Comparison of ENCODE assay signal across 14 cellular contexts in genomic region chr10:17074548-17074860, GRCh38. TPM values are rescaled to one million over a fixed set of nuclear protein-coding genes. Genes with fewer than 3 reads are reported as not detected.
DNase-seq lines count a peak whose midpoint lies in the region; ATAC-seq, FAIRE-seq and TF ChIP-seq lines count a peak whose summit lies in the region.
"Had no signal": no experiment of that assay in that cellular context is flagged by ENCODE, and none has a peak within 500 bp of the region (broad histone marks: within the 10 kb centered on the region; RNA-seq: fewer than 3 reads in every experiment).

No MANE protein-coding gene starts in this region.

- TF ChIP-seq RAD21 in A549 (conservative IDR thresholded peaks at IDR 0.05 in 1 of 2, IDR thresholded peaks at IDR 0.05 in 1 of 2) = no peak

- H3K27ac ChIP-seq in A549 = peak overlapping the region; percentile 57 to 75; a peak in 4 of 6 replicates

- H3K4me3 ChIP-seq in A549 = no peak overlapping the region
- H3K4me3 ChIP-seq: BLaER1 treated with 17β-estradiol and CSF1 and Interleukin-3, amounts not matched to agents 10 nM and 100 nM; upper lobe of left lung had no signal

- peaks cover 14% of the 10 kb centered on the region for H3K36me3 Mint-ChIP-seq in activated naive CD8-positive, alpha-beta T cell treated with anti-CD3 and anti-CD28 coated beads for 36 hours

- H3K4me1 ChIP-seq in A549 = peaks cover 23% of the 10 kb centered on the region

- CTCF ChIA-PET in A549 (lab: Yijun Ruan, JAX) = interaction anchor here (1.5 kb wide), 1 partner anchor 14 kb away, joined by 3 read pairs; no protein-coding TSS in a partner anchor

- no peaks in the 10 kb centered on the region for H3K9me3 ChIP-seq in A549
- H3K9me3 ChIP-seq: upper lobe of left lung had no signal

- FAIRE-seq in A549 (lab: Jason Lieb, UNC) = no peak

- no peaks in the 10 kb centered on the region for H3K9me3 Mint-ChIP-seq in activated naive CD8-positive, alpha-beta T cell treated with anti-CD3 and anti-CD28 coated beads for 36 hours

- H3K4me1 Mint-ChIP-seq in activated naive CD8-positive, alpha-beta T cell treated with anti-CD3 and anti-CD28 coated beads for 36 hours = peaks cover 25% of the 10 kb centered on the region

- no peaks in the 10 kb centered on the region for H3K27me3 Mint-ChIP-seq in activated naive CD8-positive, alpha-beta T cell treated with anti-CD3 and anti-CD28 coated beads for 36 hours

- no peak for TF ChIP-seq POLR2A in A549 (IDR thresholded peaks at IDR 0.05; ENCODE audit: low read length)

- TF ChIP-seq EP300 in A549 (IDR thresholded peaks at IDR 0.05) = no peak

- no peak for TF ChIP-seq CTCF in A549 (IDR thresholded peaks at IDR 0.05)

- H3K4me3 Mint-ChIP-seq in activated naive CD8-positive, alpha-beta T cell treated with anti-CD3 and anti-CD28 coated beads for 36 hours = no peak overlapping the region

- no peak for ATAC-seq in A549

- DNase-seq in A549 (ENCODE audit: low read depth in 1 of 2, low spot score in 1 of 2) (no peak), ELR (ENCODE audit: low read depth) (peak; percentile 92), iris pigment epithelial cell (ENCODE audit: low read depth) (peak; percentile 52), NK-92 (lab: John Stamatoyannopoulos, UW; ENCODE audit: unreplicated experiment) (no peak), NCI-H2171 treated with DMSO at 0.1 percent for 48 hours (lab: John Stamatoyannopoulos, UW) (no peak), NCI-H2196 (lab: John Stamatoyannopoulos, UW; ENCODE audit: unreplicated experiment) (no peak), ureter (ENCODE audit: low spot score) (no peak)
- no peak for DNase-seq in activated naive CD8-positive, alpha-beta T cell treated with anti-CD3 and anti-CD28 coated beads for 36 hours
- DNase-seq: activated CD8-positive, alpha-beta memory T cell treated with anti-CD3 and anti-CD28 coated beads, Interleukin-2, amount 50 U/mL, for 48 hours; aorta; NK-92 treated with Interleukin-12 subunit alpha and Interleukin-12 subunit beta, amount 100 ng/mL, for 24 hours; stimulated activated CD4-positive, alpha-beta T cell treated with anti-CD3 and anti-CD28 coated beads, Interleukin-1b, Interleukin-23, amount 100 ng/mL, for 48 hours; upper lobe of left lung had no signal

- H3K4me2 ChIP-seq in A549 = peak overlapping the region; percentile 70; the same call in 1 of the 3 replicates

- H3K27ac Mint-ChIP-seq in activated naive CD8-positive, alpha-beta T cell treated with anti-CD3 and anti-CD28 coated beads for 36 hours = peak overlapping the region; percentile 67

- POLR2A ChIA-PET in A549 (lab: Yijun Ruan, JAX) = no interaction called here

TF ChIP-seq in A549, 52 proteins besides CTCF, POLR2A, EP300 and RAD21:
- no peak for TF ChIP-seq HDAC2 (IDR thresholded peaks at IDR 0.05)
- TF ChIP-seq BHLHE40 (IDR thresholded peaks at IDR 0.05; ENCODE audit: low read depth, low read length) = no peak
- no peak for TF ChIP-seq USF2 (IDR thresholded peaks at IDR 0.05)
- TF ChIP-seq GATA3 (IDR thresholded peaks at IDR 0.05; ENCODE audit: borderline replicate concordance) = no peak
- TF ChIP-seq FOXS1 (CRISPR knock-in tag; IDR thresholded peaks at IDR 0.05) = no peak
- TF ChIP-seq ATOH8 (CRISPR knock-in tag; IDR thresholded peaks at IDR 0.05; ENCODE audit: low read depth) = no peak
- no peak for TF ChIP-seq PHF8 (IDR thresholded peaks at IDR 0.05; ENCODE audit: borderline replicate concordance, low read depth)
- no peak for TF ChIP-seq REST (IDR thresholded peaks at IDR 0.05)

RNA-seq across cellular contexts. Expression of gene CUBN, which starts 55.1 kb away (rescaled TPM):
- polyA plus RNA-seq in A549 (2011; rRNA removed) = 0.28 and 0.40 TPM in 2 replicates
- 0.03 and 0.04 TPM in 2 replicates for polyA plus RNA-seq in A549 (2012; cell fraction: cytosol; rRNA removed)
- 0.13 and 0.17 TPM in 2 replicates for polyA plus RNA-seq in A549 (2012; cell fraction: nucleus; rRNA removed)
- polyA plus RNA-seq in A549 (2017; fragmentation: RNase III; extraction: RNeasy Plus Mini Kit Qiagen cat#74134 plus additional on column Dnase treatment) = 0.04 to 0.08 TPM (median 0.08 TPM) in 3 replicates
- 0.41 and 0.63 TPM in 2 replicates for polyA minus RNA-seq in A549 (2011; rRNA and poly(A)+ RNA removed)
- total RNA-seq in activated naive CD8-positive, alpha-beta T cell treated with anti-CD3 and anti-CD28 coated beads for 36 hours = under 1 TPM; 0.30 to 0.76 TPM
- total RNA-seq in ureter = 2.4 TPM

Comparison
In these comparisons a context has a peak if more than half of its experiments do, and no peak if none do; other contexts are left out.
1. DNase-seq: peak in ELR (single experiment) and iris pigment epithelial cell (single experiment); none in A549 (0 of 2), activated naive CD8-positive, alpha-beta T cell treated with anti-CD3 and anti-CD28 coated beads for 36 hours (single experiment), NK-92 (single experiment), NCI-H2171 treated with DMSO at 0.1 percent for 48 hours (single experiment), NCI-H2196 (single experiment) and ureter (single experiment).